Comparison of ENCODE assay signal across 8 cellular contexts in the genomic region with DNA sequence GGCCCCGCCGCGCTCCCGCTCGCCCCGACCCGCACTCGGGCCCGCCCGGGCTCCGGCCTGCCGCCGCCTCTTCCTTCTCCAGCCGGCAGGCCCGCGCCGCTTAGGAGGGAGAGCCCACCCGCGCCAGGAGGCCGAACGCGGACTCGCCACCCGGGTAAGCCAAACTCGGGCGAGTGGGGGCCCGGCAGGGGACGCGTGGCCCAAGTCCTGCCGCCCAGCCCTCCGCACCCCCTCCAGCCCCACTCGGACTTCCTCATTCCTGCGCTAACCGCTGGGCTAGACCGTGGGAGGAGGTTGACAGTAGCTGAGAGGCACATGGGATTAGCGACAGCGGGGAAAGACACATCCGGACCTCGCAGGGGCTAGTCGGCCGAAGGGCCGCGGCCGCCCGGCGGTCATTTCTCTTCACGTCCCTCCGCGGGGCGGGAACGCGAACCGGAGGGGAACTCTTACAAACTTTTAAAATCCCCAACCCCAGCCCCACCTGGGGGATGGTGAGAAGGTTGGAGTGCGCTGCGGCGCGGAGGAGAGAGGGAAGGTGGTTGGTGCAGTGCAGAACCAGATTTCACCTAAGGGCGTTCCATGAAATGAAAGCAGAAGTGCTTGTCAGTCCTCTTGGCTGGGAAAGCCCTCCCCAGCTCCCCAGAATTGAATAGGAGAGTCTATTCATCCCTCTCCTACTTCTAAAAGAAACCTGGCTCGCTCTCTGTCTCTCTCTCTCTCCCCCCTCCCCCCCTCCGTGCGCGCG. TPM values are rescaled to one million over a fixed set of nuclear protein-coding genes. Genes with fewer than 3 reads are reported as not detected.
A peak's percentile ranks its signal among the peaks of the same experiment; 100 is the strongest.
DNase-seq lines count a peak whose midpoint lies in the region; ATAC-seq and TF ChIP-seq lines count a peak whose summit lies in the region.

No MANE protein-coding gene starts in this region.

- H3K4me1 ChIP-seq in HUES6 (ENCODE audit: control insufficient read depth, insufficient read depth, low read length) (peaks cover 13% of the 10 kb centered on the region; the same call in 1 of the 2 replicates), foreskin keratinocyte (peaks cover 25% of the 10 kb centered on the region), neuron (ENCODE audit: insufficient read depth, low read length) (peaks cover 13% of the 10 kb centered on the region)

- no peak for TF ChIP-seq CTCF in foreskin keratinocyte (conservative IDR thresholded peaks at IDR 0.05)

- 0 out of 2 replicates have a peak, but pooled peaks cover 3% of the 10 kb centered on the region for H3K9me3 ChIP-seq in HUES6 (ENCODE audit: control insufficient read depth, insufficient read depth, low read depth, low read length)
- no peaks in the 10 kb centered on the region for H3K9me3 ChIP-seq in neuron (ENCODE audit: low read length)

- H3K4me3 ChIP-seq in HUES6 (ENCODE audit: low read depth, low read length) (peak overlapping the region; percentile 88), neuron (ENCODE audit: low read length) (peak overlapping the region; percentile 82)

- DNase-seq in DMS153 treated with DMSO at 0.1 percent for 48 hours (lab: John Stamatoyannopoulos, UW; ENCODE audit: unreplicated experiment): peak; percentile 78
- peak; percentile 83 for DNase-seq in RPMI8226
- DNase-seq in activated gamma-delta T cell treated with anti-CD3 and anti-CD28 coated beads, Interleukin-2, amount 50 U/mL, for 16 hours (ENCODE audit: low read depth): peak; percentile 33
- DNase-seq in foreskin keratinocyte: peak; percentile 70 to 82

- H3K27me3 ChIP-seq in HUES6 (ENCODE audit: control insufficient read depth, insufficient read depth, low read length) (peaks cover 16% of the 10 kb centered on the region; the same call in 1 of the 2 replicates), foreskin keratinocyte (no peaks in the 10 kb centered on the region), neuron (ENCODE audit: insufficient read depth, low read length) (no peaks in the 10 kb centered on the region)

- H3K36me3 ChIP-seq in HUES6 (ENCODE audit: control insufficient read depth, insufficient read depth, low read length): no peaks in the 10 kb centered on the region
- no peaks in the 10 kb centered on the region for H3K36me3 ChIP-seq in neuron (ENCODE audit: insufficient read depth, low read length)

- ATAC-seq in GM21515 (IDR thresholded peaks at IDR 0.05; ENCODE audit: unreplicated experiment) (peak; percentile 51), foreskin keratinocyte (peak; percentile 54)

- H3K27ac ChIP-seq in HUES6 (ENCODE audit: low read depth, low read length) (no peak overlapping the region), foreskin keratinocyte (peak overlapping the region; percentile 92), temporal lobe (ENCODE audit: low read depth, low read length) (peak overlapping the region; percentile 93)

- H2AFZ ChIP-seq in neuron (ENCODE audit: low read depth, low read length): peak overlapping the region; percentile 81

- H3K9ac ChIP-seq in HUES6 (ENCODE audit: low read length): peak overlapping the region; percentile 76

RNA-seq across cellular contexts. Expression of a gene that starts 0.7 kb away (rescaled TPM):
- total RNA-seq in foreskin keratinocyte (41.4 and 48.4 TPM in 2 replicates), temporal lobe (6.9 TPM)
- polyA plus RNA-seq in foreskin keratinocyte: 15.0 and 20.4 TPM in 2 replicates

Comparison
In these comparisons a context has a peak if more than half of its experiments do, and no peak if none do; other contexts are left out.
1. DNase-seq: peak in every context shown above with its lines; median percentile 83 in RPMI8226; 78 in DMS153 treated with DMSO at 0.1 percent for 48 hours; 76 in foreskin keratinocyte; 33 in activated gamma-delta T cell treated with anti-CD3 and anti-CD28 coated beads, Interleukin-2, amount 50 U/mL, for 16 hours.